27 cellular contexts compared by ENCODE assay signal in the genomic region with DNA sequence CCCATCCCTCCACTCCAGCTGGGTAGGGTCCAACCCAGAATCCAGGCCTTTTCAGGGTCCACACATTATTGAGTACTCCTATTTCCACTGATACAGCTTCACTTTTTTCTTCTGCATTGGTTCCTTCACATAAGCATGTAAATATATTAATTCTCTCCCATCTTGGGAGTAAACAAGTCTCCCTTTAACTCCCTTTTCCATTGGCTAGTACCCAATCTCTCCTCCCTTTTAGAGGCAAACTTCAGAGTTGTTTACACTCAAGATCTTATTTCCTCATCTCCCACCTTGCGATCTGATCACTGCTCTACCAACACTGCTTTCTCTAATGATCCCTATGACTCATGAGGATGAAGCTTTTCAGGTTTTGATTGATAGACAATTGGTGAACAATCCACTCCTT.
"Had no signal": no experiment of that assay in that cellular context is flagged by ENCODE, and none has a peak within 500 bp of the region (broad histone marks: within the 10 kb centered on the region; RNA-seq: fewer than 3 reads in every experiment).

No MANE protein-coding gene starts in this region.

- H3K9me3 Mint-ChIP-seq: dendritic cell treated with granulocyte-macrophage colony-stimulating factor and Interleukin-4, amounts not matched to agents 40 ng/mL and 50 ng/mL, for 4 days; effector memory CD8-positive, alpha-beta T cell; mesothelial cell of epicardium; naive B cell; naive thymus-derived CD8-positive, alpha-beta T cell had no signal

- H3K27ac ChIP-seq: epithelial cell of prostate, esophagus squamous epithelium, gastrocnemius medialis, heart right ventricle, left lung, lower lobe of right lung had no signal

- H3K9me3 ChIP-seq: esophagus squamous epithelium, gastrocnemius medialis, left lung, lower lobe of right lung, mucosa of descending colon had no signal

- ATAC-seq: effector memory CD8-positive, alpha-beta T cell; esophagus mucosa; gastrocnemius medialis; heart right ventricle; left cardiac atrium; left lung; left ventricle myocardium superior; lower lobe of right lung; mucosa of descending colon; naive thymus-derived CD8-positive, alpha-beta T cell had no signal

- H3K36me3 ChIP-seq: gastrocnemius medialis had no signal

- H3K4me1 ChIP-seq: gastrocnemius medialis, lower lobe of right lung had no signal

- H3K27me3 Mint-ChIP-seq: dendritic cell treated with granulocyte-macrophage colony-stimulating factor and Interleukin-4, amounts not matched to agents 40 ng/mL and 50 ng/mL, for 4 days; effector memory CD8-positive, alpha-beta T cell; naive B cell; naive thymus-derived CD8-positive, alpha-beta T cell had no signal

- FAIRE-seq: endometrium, islet of Langerhans, keratinocyte had no signal

- DNase-seq: cortex of kidney; effector CD8-positive, alpha-beta T cell; effector memory CD8-positive, alpha-beta T cell; endodermal cell; erythroblast; esophagus squamous epithelium; foreskin fibroblast; foreskin melanocyte; gastrocnemius medialis; glutamatergic neuron; heart right ventricle; hippocampal formation; left cardiac atrium; left ventricle myocardium superior; lower lobe of right lung; mesenchymal stem cell; mucosa of descending colon; naive B cell; naive thymus-derived CD8-positive, alpha-beta T cell had no signal

- H3K27ac Mint-ChIP-seq: dendritic cell treated with granulocyte-macrophage colony-stimulating factor and Interleukin-4, amounts not matched to agents 40 ng/mL and 50 ng/mL, for 4 days; endodermal cell; mesothelial cell of epicardium had no signal

- H3K4me3 Mint-ChIP-seq: dendritic cell treated with granulocyte-macrophage colony-stimulating factor and Interleukin-4, amounts not matched to agents 40 ng/mL and 50 ng/mL, for 4 days; effector memory CD8-positive, alpha-beta T cell; endodermal cell; mesothelial cell of epicardium; naive B cell; naive thymus-derived CD8-positive, alpha-beta T cell had no signal

- H3K4me3 ChIP-seq: esophagus squamous epithelium, gastrocnemius medialis, heart right ventricle, left lung, lower lobe of right lung, mucosa of descending colon had no signal

- H3K27me3 ChIP-seq: esophagus squamous epithelium, gastrocnemius medialis, heart right ventricle, left lung had no signal
